ENCODE assay signal across 2 cellular contexts in genomic region chr16:31513884-31514283, GRCh38.
TF ChIP-seq lines count a peak whose summit lies in the region.

No MANE protein-coding gene starts in this region.

TF ChIP-seq in HepG2, 621 proteins besides CTCF, POLR2A, EP300 and RAD21:
- TF ChIP-seq TBX2 (CRISPR knock-in tag; IDR thresholded peaks at IDR 0.05; ENCODE audit: borderline replicate concordance) (no peak), ZNF605 (CRISPR knock-in tag; IDR thresholded peaks at IDR 0.05) (no peak), ATM (IDR thresholded peaks at IDR 0.05; ENCODE audit: borderline replicate concordance) (0 out of 2 replicates have a peak, but pooled peaks have one; percentile 43), ZSCAN25 (CRISPR knock-in tag; IDR thresholded peaks at IDR 0.05) (peak; percentile 82), KLF9 (CRISPR knock-in tag; IDR thresholded peaks at IDR 0.05; ENCODE audit: low read depth) (no peak), HNRNPK (IDR thresholded peaks at IDR 0.05; ENCODE audit: low read depth, low read length, poor library complexity, severe bottlenecking) (peak; percentile 23)
- TF ChIP-seq, protein P1, sequence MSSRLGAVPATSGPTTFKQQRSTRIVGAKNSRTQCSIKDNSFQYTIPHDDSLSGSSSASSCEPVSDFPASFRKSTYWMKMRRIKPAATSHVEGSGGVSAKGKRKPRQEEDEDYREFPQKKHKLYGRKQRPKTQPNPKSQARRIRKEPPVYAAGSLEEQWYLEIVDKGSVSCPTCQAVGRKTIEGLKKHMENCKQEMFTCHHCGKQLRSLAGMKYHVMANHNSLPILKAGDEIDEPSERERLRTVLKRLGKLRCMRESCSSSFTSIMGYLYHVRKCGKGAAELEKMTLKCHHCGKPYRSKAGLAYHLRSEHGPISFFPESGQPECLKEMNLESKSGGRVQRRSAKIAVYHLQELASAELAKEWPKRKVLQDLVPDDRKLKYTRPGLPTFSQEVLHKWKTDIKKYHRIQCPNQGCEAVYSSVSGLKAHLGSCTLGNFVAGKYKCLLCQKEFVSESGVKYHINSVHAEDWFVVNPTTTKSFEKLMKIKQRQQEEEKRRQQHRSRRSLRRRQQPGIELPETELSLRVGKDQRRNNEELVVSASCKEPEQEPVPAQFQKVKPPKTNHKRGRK (CRISPR knock-in tag; IDR thresholded peaks at IDR 0.05), result peak; percentile 66

TF ChIP-seq in HEK293, 187 proteins besides CTCF, POLR2A, EP300 and RAD21:
- TF ChIP-seq ZNF366 (tag by site-specific recombination; conservative IDR thresholded peaks at IDR 0.05), result peak; percentile 41; the same call in 1 of the 2 replicates
- TF ChIP-seq, protein P2, sequence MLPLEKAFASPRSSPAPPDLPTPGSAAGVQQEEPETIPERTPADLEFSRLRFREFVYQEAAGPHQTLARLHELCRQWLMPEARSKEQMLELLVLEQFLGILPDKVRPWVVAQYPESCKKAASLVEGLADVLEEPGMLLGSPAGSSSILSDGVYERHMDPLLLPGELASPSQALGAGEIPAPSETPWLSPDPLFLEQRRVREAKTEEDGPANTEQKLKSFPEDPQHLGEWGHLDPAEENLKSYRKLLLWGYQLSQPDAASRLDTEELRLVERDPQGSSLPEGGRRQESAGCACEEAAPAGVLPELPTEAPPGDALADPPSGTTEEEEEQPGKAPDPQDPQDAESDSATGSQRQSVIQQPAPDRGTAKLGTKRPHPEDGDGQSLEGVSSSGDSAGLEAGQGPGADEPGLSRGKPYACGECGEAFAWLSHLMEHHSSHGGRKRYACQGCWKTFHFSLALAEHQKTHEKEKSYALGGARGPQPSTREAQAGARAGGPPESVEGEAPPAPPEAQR (tag by site-specific recombination; IDR thresholded peaks at IDR 0.05), result no peak
- no peak for TF ChIP-seq ZNF792 (tag by site-specific recombination; IDR thresholded peaks at IDR 0.05)
